ENCODE assay signal across 8 cellular contexts in genomic region chrX:153926594-153926862, GRCh38. TPM values are rescaled to one million over a fixed set of nuclear protein-coding genes. Genes with fewer than 3 reads are reported as not detected.
DNase-seq lines count a peak whose midpoint lies in the region; ATAC-seq, FAIRE-seq and TF ChIP-seq lines count a peak whose summit lies in the region.

No MANE protein-coding gene starts in this region.

- TF ChIP-seq CTCF in left lung (IDR thresholded peaks at IDR 0.05) (no peak), thoracic aorta (IDR thresholded peaks at IDR 0.05) (no peak)

- DNase-seq in activated CD4-positive, alpha-beta T cell treated with anti-CD3 and anti-CD28 coated beads, Interleukin-2, amount 10 ng/mL, durations not matched to agents 7 days and 5 days: no peak
- no peak for DNase-seq in activated CD4-positive, alpha-beta T cell treated with anti-CD3 and anti-CD28 coated beads for 48 hours
- DNase-seq in activated CD4-positive, alpha-beta memory T cell treated with anti-CD3 and anti-CD28 coated beads, Interleukin-2, amount 10 ng/mL, durations not matched to agents 7 days and 5 days: no peak
- DNase-seq in left lung: no peak
- no peak for DNase-seq in thoracic aorta (ENCODE audit: low spot score)
- no peak for DNase-seq in HTR-8/SVneo (ENCODE audit: insufficient read length, low spot score)
- no peak for DNase-seq in sciatic nerve (ENCODE audit: low spot score)

- H3K36me3 ChIP-seq in left lung (peaks cover 0 to 17% of the 10 kb centered on the region in 2 donors), thoracic aorta (peaks cover 5% of the 10 kb centered on the region)

- POLR2A ChIA-PET in activated CD4-positive, alpha-beta T cell treated with anti-CD3 and anti-CD28 coated beads, Interleukin-2, amount 10 ng/mL, durations not matched to agents 7 days and 5 days (lab: Charles Lee): no interaction called here
- POLR2A ChIA-PET in activated CD4-positive, alpha-beta memory T cell treated with anti-CD3 and anti-CD28 coated beads, Interleukin-2, amount 10 ng/mL, durations not matched to agents 7 days and 5 days (lab: Charles Lee): interaction anchor here (1.0 to 9.6 kb wide), 16 partner anchors 8 to 621 kb away, joined by 3 to 201 read pairs (median 8); partner anchors contain the start of genes HCFC1, IDH3G, IKBKG and L1CAM

- H3K4me3 Mint-ChIP-seq in activated CD4-positive, alpha-beta T cell treated with anti-CD3 and anti-CD28 coated beads, Interleukin-2, amount 10 ng/mL, durations not matched to agents 7 days and 5 days: peak overlapping the region; percentile 85
- peak overlapping the region; percentile 80 for H3K4me3 Mint-ChIP-seq in activated CD4-positive, alpha-beta memory T cell treated with anti-CD3 and anti-CD28 coated beads, Interleukin-2, amount 10 ng/mL, durations not matched to agents 7 days and 5 days

- no peaks in the 10 kb centered on the region for H3K27me3 Mint-ChIP-seq in activated CD4-positive, alpha-beta T cell treated with anti-CD3 and anti-CD28 coated beads, Interleukin-2, amount 10 ng/mL, durations not matched to agents 7 days and 5 days
- no peaks in the 10 kb centered on the region for H3K27me3 Mint-ChIP-seq in activated CD4-positive, alpha-beta memory T cell treated with anti-CD3 and anti-CD28 coated beads, Interleukin-2, amount 10 ng/mL, durations not matched to agents 7 days and 5 days

- no peak for ATAC-seq in left lung
- no peak for ATAC-seq in thoracic aorta (ENCODE audit: insufficient number of reproducible peaks, low FRiP score, low read depth)
- ATAC-seq in sciatic nerve: no peak
- no peak for ATAC-seq in GM19397 (IDR thresholded peaks at IDR 0.05; ENCODE audit: unreplicated experiment)

- H3K9me3 ChIP-seq in left lung: no peaks in the 10 kb centered on the region
- H3K9me3 ChIP-seq in thoracic aorta: no peaks in the 10 kb centered on the region

- H3K9me3 Mint-ChIP-seq in activated CD4-positive, alpha-beta T cell treated with anti-CD3 and anti-CD28 coated beads, Interleukin-2, amount 10 ng/mL, durations not matched to agents 7 days and 5 days: no peaks in the 10 kb centered on the region
- no peaks in the 10 kb centered on the region for H3K9me3 Mint-ChIP-seq in activated CD4-positive, alpha-beta memory T cell treated with anti-CD3 and anti-CD28 coated beads, Interleukin-2, amount 10 ng/mL, durations not matched to agents 7 days and 5 days

- peak overlapping the region in 1 of 2 donors; percentile 57 for H3K4me3 ChIP-seq in left lung
- H3K4me3 ChIP-seq in thoracic aorta: peak overlapping the region; percentile 85

- intact Hi-C loops in left lung (cut with DNase I): no loop called here
- intact Hi-C loops in sciatic nerve (cut with DNase I): no loop called here

- no peak for FAIRE-seq in HTR-8/SVneo (lab: Jason Lieb, UNC)

- peaks cover 37% of the 10 kb centered on the region for H3K36me3 Mint-ChIP-seq in activated CD4-positive, alpha-beta T cell treated with anti-CD3 and anti-CD28 coated beads, Interleukin-2, amount 10 ng/mL, durations not matched to agents 7 days and 5 days (ENCODE audit: low read depth)
- peaks cover 45% of the 10 kb centered on the region for H3K36me3 Mint-ChIP-seq in activated CD4-positive, alpha-beta memory T cell treated with anti-CD3 and anti-CD28 coated beads, Interleukin-2, amount 10 ng/mL, durations not matched to agents 7 days and 5 days (ENCODE audit: low read depth)

- peaks cover 34% of the 10 kb centered on the region for H3K4me1 Mint-ChIP-seq in activated CD4-positive, alpha-beta T cell treated with anti-CD3 and anti-CD28 coated beads, Interleukin-2, amount 10 ng/mL, durations not matched to agents 7 days and 5 days
- peaks cover 44% of the 10 kb centered on the region for H3K4me1 Mint-ChIP-seq in activated CD4-positive, alpha-beta memory T cell treated with anti-CD3 and anti-CD28 coated beads, Interleukin-2, amount 10 ng/mL, durations not matched to agents 7 days and 5 days

- peaks cover 4 to 43% of the 10 kb centered on the region in 2 donors for H3K4me1 ChIP-seq in left lung
- H3K4me1 ChIP-seq in thoracic aorta (ENCODE audit: control insufficient read depth in 1 of 2, low read depth in 2 of 2): peaks cover 0 to 10% of the 10 kb centered on the region in 2 donors

- CTCF ChIA-PET in activated CD4-positive, alpha-beta T cell treated with anti-CD3 and anti-CD28 coated beads, Interleukin-2, amount 10 ng/mL, durations not matched to agents 7 days and 5 days (lab: Charles Lee): interaction anchor here (0.5 to 16.0 kb wide), 4 partner anchors 20 to 341 kb away, joined by 3 to 205 read pairs (median 10); partner anchors contain the start of gene RENBP
- CTCF ChIA-PET in activated CD4-positive, alpha-beta memory T cell treated with anti-CD3 and anti-CD28 coated beads, Interleukin-2, amount 10 ng/mL, durations not matched to agents 7 days and 5 days (lab: Charles Lee): interaction anchor here (1.0 to 10.4 kb wide), 5 partner anchors 22 to 485 kb away, joined by 3 to 148 read pairs (median 4); partner anchors contain the start of gene RENBP

- H3K27ac ChIP-seq in left lung: peak overlapping the region; percentile 96 to 97
- peak overlapping the region; percentile 92 to 96 for H3K27ac ChIP-seq in thoracic aorta

- peak overlapping the region; percentile 94 for H3K27ac Mint-ChIP-seq in activated CD4-positive, alpha-beta T cell treated with anti-CD3 and anti-CD28 coated beads, Interleukin-2, amount 10 ng/mL, durations not matched to agents 7 days and 5 days
- H3K27ac Mint-ChIP-seq in activated CD4-positive, alpha-beta memory T cell treated with anti-CD3 and anti-CD28 coated beads, Interleukin-2, amount 10 ng/mL, durations not matched to agents 7 days and 5 days: peak overlapping the region; percentile 97

- H3K27me3 ChIP-seq in left lung (no peaks in the 10 kb centered on the region), thoracic aorta (replicated peaks; ENCODE audit: insufficient read depth) (no peaks in the 10 kb centered on the region)

RNA-seq across cellular contexts. Expression of gene ARHGAP4, which starts 0.5 kb away (rescaled TPM):
- 100 to 1,000 TPM; 303 to 334 TPM for total RNA-seq in activated CD4-positive, alpha-beta T cell treated with anti-CD3 and anti-CD28 coated beads, Interleukin-2, amount 10 ng/mL, durations not matched to agents 7 days and 5 days
- total RNA-seq in activated CD4-positive, alpha-beta memory T cell treated with anti-CD3 and anti-CD28 coated beads, Interleukin-2, amount 10 ng/mL, durations not matched to agents 7 days and 5 days: 100 to 1,000 TPM; 262 to 267 TPM
- 10 to 100 TPM; 35.6 to 96.2 TPM for total RNA-seq in left lung
- 10 to 100 TPM; 31.7 to 92.1 TPM for total RNA-seq in thoracic aorta
- 50.7 TPM for total RNA-seq in sciatic nerve

RNA-seq across cellular contexts. Expression of gene NAA10, which starts 8.3 kb away (rescaled TPM):
- 10 to 100 TPM; 72.9 to 83.2 TPM for total RNA-seq in activated CD4-positive, alpha-beta T cell treated with anti-CD3 and anti-CD28 coated beads, Interleukin-2, amount 10 ng/mL, durations not matched to agents 7 days and 5 days
- total RNA-seq in activated CD4-positive, alpha-beta memory T cell treated with anti-CD3 and anti-CD28 coated beads, Interleukin-2, amount 10 ng/mL, durations not matched to agents 7 days and 5 days: 10 to 100 TPM; 63.1 to 63.7 TPM
- total RNA-seq in left lung (100 to 1,000 TPM in 1 of 2 donors, 10 to 100 TPM in 1; 87.5 to 105 TPM), thoracic aorta (10 to 100 TPM; 60.1 to 66.4 TPM), sciatic nerve (73.6 TPM)

RNA-seq across cellular contexts. Expression of gene RENBP, which starts 17.9 kb away (rescaled TPM):
- total RNA-seq in activated CD4-positive, alpha-beta T cell treated with anti-CD3 and anti-CD28 coated beads, Interleukin-2, amount 10 ng/mL, durations not matched to agents 7 days and 5 days: 10 to 100 TPM; 14.2 to 16.5 TPM
- 10 to 100 TPM; 12.1 to 12.8 TPM for total RNA-seq in activated CD4-positive, alpha-beta memory T cell treated with anti-CD3 and anti-CD28 coated beads, Interleukin-2, amount 10 ng/mL, durations not matched to agents 7 days and 5 days
- total RNA-seq in left lung (10 to 100 TPM; 44.7 to 62.1 TPM), thoracic aorta (10 to 100 TPM; 11.2 to 21.4 TPM), sciatic nerve (23.0 TPM)

RNA-seq across cellular contexts. Expression of gene AVPR2, which starts 22.1 kb away (rescaled TPM):
- total RNA-seq in activated CD4-positive, alpha-beta T cell treated with anti-CD3 and anti-CD28 coated beads, Interleukin-2, amount 10 ng/mL, durations not matched to agents 7 days and 5 days: not detected
- total RNA-seq in activated CD4-positive, alpha-beta memory T cell treated with anti-CD3 and anti-CD28 coated beads, Interleukin-2, amount 10 ng/mL, durations not matched to agents 7 days and 5 days: not detected
- 1 to 10 TPM in 1 of 2 donors, under 1 TPM in 1; 0.87 to 1.3 TPM for total RNA-seq in left lung
- total RNA-seq in thoracic aorta: not detected
- 5.6 TPM for total RNA-seq in sciatic nerve

RNA-seq across cellular contexts. Expression of gene L1CAM, which starts 40.6 kb away (rescaled TPM):
- 1 to 10 TPM; 1.9 to 2.1 TPM for total RNA-seq in activated CD4-positive, alpha-beta T cell treated with anti-CD3 and anti-CD28 coated beads, Interleukin-2, amount 10 ng/mL, durations not matched to agents 7 days and 5 days
- 1 to 10 TPM; 4.2 to 5.2 TPM for total RNA-seq in activated CD4-positive, alpha-beta memory T cell treated with anti-CD3 and anti-CD28 coated beads, Interleukin-2, amount 10 ng/mL, durations not matched to agents 7 days and 5 days
- total RNA-seq in left lung: under 1 TPM; 0.55 to 0.86 TPM
- 10 to 100 TPM in 1 of 2 donors, 1 to 10 TPM in 1; 1.1 to 18.3 TPM for total RNA-seq in thoracic aorta
- 83.2 TPM for total RNA-seq in sciatic nerve
